Comparison of ENCODE assay signal across 13 cellular contexts in genomic region chr4:55175779-55176231, GRCh38. TPM values are rescaled to one million over a fixed set of nuclear protein-coding genes. Genes with fewer than 3 reads are reported as not detected.
DNase-seq lines count a peak whose midpoint lies in the region; ATAC-seq and TF ChIP-seq lines count a peak whose summit lies in the region.
"Had no signal": no experiment of that assay in that cellular context is flagged by ENCODE, and none has a peak within 500 bp of the region (broad histone marks: within the 10 kb centered on the region; RNA-seq: fewer than 3 reads in every experiment).

No MANE protein-coding gene starts in this region.

- TF ChIP-seq POLR2A in erythroblast (IDR thresholded peaks at IDR 0.05; ENCODE audit: low read length): no peak

- peak overlapping the region; percentile 56 for H3K27ac ChIP-seq in HUES64 (ENCODE audit: low read depth, low read length)
- H3K27ac ChIP-seq in dorsolateral prefrontal cortex: no peak overlapping the region

- POLR2A ChIA-PET in BJ (lab: Charles Lee): interaction anchor here (0.7 kb wide), 1 partner anchor 8 kb away, joined by 3 read pairs; no protein-coding TSS in a partner anchor

- TF ChIP-seq CTCF in BJ (IDR thresholded peaks at IDR 0.05; ENCODE audit: insufficient read depth, low read depth, low read length): no peak
- no peak for TF ChIP-seq CTCF in cardiac fibroblast (IDR thresholded peaks at IDR 0.05; ENCODE audit: low read depth, low read length)
- TF ChIP-seq CTCF in dorsolateral prefrontal cortex (IDR thresholded peaks at IDR 0.05 in 54 of 56, conservative IDR thresholded peaks at IDR 0.05 in 2 of 56; ENCODE audit: low read depth in 1 of 56, partially characterized antibody in 56 of 56): no peak

- DNase-seq in BJ (ENCODE audit: low read depth): peak; percentile 67
- peak; percentile 51 to 87 for DNase-seq in cardiac fibroblast (ENCODE audit: low read depth in 2 of 2)
- peak; percentile 42 to 78 for DNase-seq in lung microvascular endothelial cell (ENCODE audit: low read depth in 2 of 2)
- no peak for DNase-seq in dorsolateral prefrontal cortex
- DNase-seq in DMS153 treated with DMSO at 0.1 percent for 48 hours (lab: John Stamatoyannopoulos, UW; ENCODE audit: unreplicated experiment): no peak
- DNase-seq in erythroblast (lab: John Stamatoyannopoulos, UW): no peak
- DNase-seq: activated T-cell treated with anti-CD3 and anti-CD28 coated beads, Interleukin-2, amount 50 U/mL, for 4 hours; CD4-positive, alpha-beta T cell; hypothalamus; naive thymus-derived CD4-positive, alpha-beta T cell; NCI-H146 had no signal

- H3K9me3 ChIP-seq in HUES64 (ENCODE audit: insufficient read depth, low read depth, low read length): no peaks in the 10 kb centered on the region

- 77% methylated on average over 4 of the region's 5 CpGs for WGBS in HUES64

- CTCF ChIA-PET in BJ (lab: Yijun Ruan, JAX): interaction anchor here (1.3 kb wide), 1 partner anchor 9 kb away, joined by 4 read pairs; no protein-coding TSS in a partner anchor

- H3K4me1 ChIP-seq in HUES64 (ENCODE audit: insufficient read depth, low read length): peaks cover 33% of the 10 kb centered on the region

- intact Hi-C loops in dorsolateral prefrontal cortex (cut with DNase I): no loop called here

- H3K4me3 ChIP-seq in BJ (ENCODE audit: low read depth, low read length) (no peak overlapping the region), HUES64 (ENCODE audit: low read length) (no peak overlapping the region; the same call in 1 of the 2 replicates), cardiac fibroblast (replicated peaks in 1 of 2; ENCODE audit: low read depth in 2 of 2, low read length in 2 of 2) (peak overlapping the region in 1 of 2 donors; percentile 45), dorsolateral prefrontal cortex (no peak overlapping the region)

- no peaks in the 10 kb centered on the region for H3K27me3 ChIP-seq in BJ (ENCODE audit: control insufficient read depth, insufficient read depth, low read length)
- no peaks in the 10 kb centered on the region for H3K27me3 ChIP-seq in HUES64 (ENCODE audit: insufficient read depth, low read length)
- H3K27me3 ChIP-seq in dorsolateral prefrontal cortex: peaks cover 0 to 4% (median 0%) of the 10 kb centered on the region in 45 donors

- H3K9ac ChIP-seq in HUES64 (ENCODE audit: low read depth, low read length): no peak overlapping the region; the same call in 1 of the 2 replicates

- no peak for ATAC-seq in HG02571 (IDR thresholded peaks at IDR 0.05; ENCODE audit: unreplicated experiment)
- ATAC-seq: activated T-cell treated with anti-CD3 and anti-CD28 coated beads, Interleukin-2, amount 50 U/mL, for 4 hours; naive thymus-derived CD4-positive, alpha-beta T cell had no signal

- H3K36me3 ChIP-seq in BJ (ENCODE audit: control insufficient read depth, insufficient read depth, low read length) (no peaks in the 10 kb centered on the region), HUES64 (ENCODE audit: insufficient read depth, low read length) (no peaks in the 10 kb centered on the region)

RNA-seq across cellular contexts. Expression of gene KDR, which starts 50.4 kb away (rescaled TPM):
- 0.01 TPM in 1 of 2 replicates, not detected in the other for polyA plus RNA-seq in BJ (2011; rRNA removed)
- not detected in 2 replicates for polyA minus RNA-seq in BJ (2011; rRNA and poly(A)+ RNA removed)
- 47.1 TPM for polyA plus RNA-seq in HUES64 (2013, experiment 1 of 2)
- polyA plus RNA-seq in HUES64 (2013, experiment 2 of 2): 45.1 TPM
- 177 and 192 TPM in 2 replicates for total RNA-seq in lung microvascular endothelial cell
- total RNA-seq in dorsolateral prefrontal cortex: 10 to 100 TPM in 17 of 120 experiments, 1 to 10 TPM in 103; 2.4 to 35.4 (median 5.2) TPM
- total RNA-seq: CD4-positive, alpha-beta T cell; naive thymus-derived CD4-positive, alpha-beta T cell had no signal
- polyA plus RNA-seq: naive thymus-derived CD4-positive, alpha-beta T cell had no signal

Comparison
In these comparisons a context has a peak if more than half of its experiments do, and no peak if none do; other contexts are left out.
1. DNase-seq: peak in BJ (single experiment), cardiac fibroblast (2 of 2) and lung microvascular endothelial cell (2 of 2); none in dorsolateral prefrontal cortex (0 of 10), DMS153 treated with DMSO at 0.1 percent for 48 hours (single experiment) and erythroblast (0 of 2).